30 cellular contexts compared by ENCODE assay signal in genomic region chr1:176545034-176545639, GRCh38.
"Had no signal": no experiment of that assay in that cellular context is flagged by ENCODE, and none has a peak within 500 bp of the region (broad histone marks: within the 10 kb centered on the region; RNA-seq: fewer than 3 reads in every experiment).

No MANE protein-coding gene starts in this region.

- H3K4me1 ChIP-seq: esophagus muscularis mucosa, foreskin keratinocyte, gastrocnemius medialis, heart left ventricle had no signal

- DNase-seq: activated CD4-positive, alpha-beta memory T cell treated with anti-CD3 and anti-CD28 coated beads, Interleukin-2, amount 10 ng/mL, durations not matched to agents 7 days and 5 days; activated CD4-positive, alpha-beta T cell treated with anti-CD3 and anti-CD28 coated beads for 1 hour; activated CD4-positive, alpha-beta T cell treated with anti-CD3 and anti-CD28 coated beads for 4 hours; activated CD4-positive, alpha-beta T cell treated with anti-CD3 and anti-CD28 coated beads, Interleukin-2, amount 10 ng/mL, durations not matched to agents 7 days and 5 days; activated CD4-positive, alpha-beta T cell treated with anti-CD3 and anti-CD28 coated beads, Interleukin-2, amount 50 U/mL, for 4 hours; activated effector memory CD4-positive, alpha-beta T cell treated with Interleukin-2 at 50 U/mL for 16 hours; activated gamma-delta T cell treated with Interleukin-2 at 50 U/mL for 16 hours; activated naive CD4-positive, alpha-beta T cell treated with anti-CD3 and anti-CD28 coated beads, Interleukin-2, amount 50 U/mL, for 16 hours; activated naive CD4-positive, alpha-beta T cell treated with Interleukin-2 at 50 U/mL for 16 hours; activated T-cell treated with anti-CD3 and anti-CD28 coated beads, Interleukin-2, amount 50 U/mL, for 4 hours; amniotic stem cell; anterior cingulate cortex; brain microvascular endothelial cell; dorsolateral prefrontal cortex; effector memory CD4-positive, alpha-beta T cell; erythroblast; foreskin keratinocyte; gastrocnemius medialis; glutamatergic neuron; heart left ventricle; T-helper 1 cell; T-helper 17 cell; T1000 had no signal

- ATAC-seq: activated T-cell treated with anti-CD3 and anti-CD28 coated beads, Interleukin-2, amount 50 U/mL, for 4 hours; activated T-helper 17 cell treated with anti-CD3 and anti-CD28 coated beads, Interleukin-2, amount 50 U/mL, for 72 hours; foreskin keratinocyte; gastrocnemius medialis; heart left ventricle; T-helper 17 cell had no signal

- H3K36me3 Mint-ChIP-seq: activated naive CD8-positive, alpha-beta T cell had no signal

- H3K27me3 ChIP-seq: brain microvascular endothelial cell, foreskin keratinocyte had no signal

- H3K4me1 Mint-ChIP-seq: activated CD4-positive, alpha-beta memory T cell treated with anti-CD3 and anti-CD28 coated beads, Interleukin-2, amount 10 ng/mL, durations not matched to agents 7 days and 5 days; activated CD4-positive, alpha-beta T cell treated with anti-CD3 and anti-CD28 coated beads, Interleukin-2, amount 10 ng/mL, durations not matched to agents 7 days and 5 days; activated T-helper 17 cell treated with anti-CD3 and anti-CD28 coated beads, Interleukin-2, amount 50 U/mL, for 72 hours; central memory CD8-positive, alpha-beta T cell; T-helper 17 cell had no signal

- H3K4me3 Mint-ChIP-seq: activated CD4-positive, alpha-beta memory T cell treated with anti-CD3 and anti-CD28 coated beads, Interleukin-2, amount 10 ng/mL, durations not matched to agents 7 days and 5 days; activated CD4-positive, alpha-beta T cell treated with anti-CD3 and anti-CD28 coated beads, Interleukin-2, amount 10 ng/mL, durations not matched to agents 7 days and 5 days; activated naive CD8-positive, alpha-beta T cell; activated T-cell treated with anti-CD3 and anti-CD28 coated beads, Interleukin-2, amount 50 U/mL, for 4 hours; activated T-helper 17 cell treated with anti-CD3 and anti-CD28 coated beads, Interleukin-2, amount 50 U/mL, for 72 hours; central memory CD8-positive, alpha-beta T cell; dendritic cell treated with granulocyte-macrophage colony-stimulating factor and Interleukin-4, amounts not matched to agents 40 ng/mL and 50 ng/mL, for 4 days; T-helper 17 cell; T-helper 2 cell treated with Interferon-gamma antibody and Interleukin-4, amounts not matched to agents 5 μg/mL and 100 μg/mL, for 36 hours had no signal

- H3K4me3 ChIP-seq: coronary artery, dorsolateral prefrontal cortex, esophagus muscularis mucosa, gastrocnemius medialis, heart left ventricle had no signal

- H3K27ac ChIP-seq: brain microvascular endothelial cell, coronary artery, dorsolateral prefrontal cortex, esophagus muscularis mucosa, foreskin keratinocyte, gastrocnemius medialis, heart left ventricle had no signal

- H3K27me3 Mint-ChIP-seq: activated CD4-positive, alpha-beta memory T cell treated with anti-CD3 and anti-CD28 coated beads, Interleukin-2, amount 10 ng/mL, durations not matched to agents 7 days and 5 days; central memory CD8-positive, alpha-beta T cell; dendritic cell treated with granulocyte-macrophage colony-stimulating factor and Interleukin-4, amounts not matched to agents 40 ng/mL and 50 ng/mL, for 4 days; T-helper 17 cell had no signal

- H3K9me3 ChIP-seq: esophagus muscularis mucosa, gastrocnemius medialis, heart left ventricle had no signal

- H3K36me3 ChIP-seq: brain microvascular endothelial cell, esophagus muscularis mucosa, gastrocnemius medialis, heart left ventricle had no signal

- H3K9me3 Mint-ChIP-seq: activated CD4-positive, alpha-beta T cell treated with anti-CD3 and anti-CD28 coated beads, Interleukin-2, amount 10 ng/mL, durations not matched to agents 7 days and 5 days; dendritic cell treated with granulocyte-macrophage colony-stimulating factor and Interleukin-4, amounts not matched to agents 40 ng/mL and 50 ng/mL, for 4 days; T-helper 2 cell treated with Interferon-gamma antibody and Interleukin-4, amounts not matched to agents 5 μg/mL and 100 μg/mL, for 36 hours had no signal

- H3K27ac Mint-ChIP-seq: activated CD4-positive, alpha-beta memory T cell treated with anti-CD3 and anti-CD28 coated beads, Interleukin-2, amount 10 ng/mL, durations not matched to agents 7 days and 5 days; activated CD4-positive, alpha-beta T cell treated with anti-CD3 and anti-CD28 coated beads, Interleukin-2, amount 10 ng/mL, durations not matched to agents 7 days and 5 days; activated naive CD8-positive, alpha-beta T cell; activated T-helper 17 cell treated with anti-CD3 and anti-CD28 coated beads, Interleukin-2, amount 50 U/mL, for 72 hours; dendritic cell treated with granulocyte-macrophage colony-stimulating factor and Interleukin-4, amounts not matched to agents 40 ng/mL and 50 ng/mL, for 4 days; T-helper 17 cell; T-helper 2 cell treated with Interferon-gamma antibody and Interleukin-4, amounts not matched to agents 5 μg/mL and 100 μg/mL, for 36 hours had no signal
